23 cellular contexts compared by ENCODE assay signal in genomic region chr7:149831730-149832219, GRCh38.
"Had no signal": no experiment of that assay in that cellular context is flagged by ENCODE, and none has a peak within 500 bp of the region (broad histone marks: within the 10 kb centered on the region; RNA-seq: fewer than 3 reads in every experiment).

No MANE protein-coding gene starts in this region.

- FAIRE-seq: bronchial epithelial cell, kidney had no signal

- H3K36me3 ChIP-seq: heart right ventricle, right atrium auricular region, tibial artery had no signal

- H3K4me1 Mint-ChIP-seq: activated B cell treated with CpG ODN at 0.5 μM for 24 hours; activated CD4-positive, alpha-beta T cell treated with anti-CD3 and anti-CD28 coated beads for 36 hours had no signal

- H3K4me3 ChIP-seq: coronary artery, heart right ventricle, lung, psoas muscle, right atrium auricular region, tibial artery had no signal

- H3K4me3 Mint-ChIP-seq: activated B cell treated with CpG ODN at 0.5 μM for 24 hours; activated CD4-positive, alpha-beta T cell treated with anti-CD3 and anti-CD28 coated beads for 36 hours; activated naive CD4-positive, alpha-beta T cell treated with anti-CD3 and anti-CD28 coated beads for 36 hours; activated naive CD8-positive, alpha-beta T cell treated with anti-CD3 and anti-CD28 coated beads, Interleukin-2, amount 10 ng/mL, durations not matched to agents 7 days and 5 days; activated T-cell treated with anti-CD3 and anti-CD28 coated beads, Interleukin-2, amount 50 U/mL, for 4 hours; naive thymus-derived CD4-positive, alpha-beta T cell; stimulated activated naive CD8-positive, alpha-beta T cell treated with anti-CD3 and anti-CD28 coated beads, Interleukin-15, Interleukin-2, amounts not matched to agents 100 ng/mL and 50 ng/mL, for 24 hours; T-cell had no signal

- H3K27ac Mint-ChIP-seq: activated B cell treated with CpG ODN at 0.5 μM for 24 hours; activated CD4-positive, alpha-beta T cell treated with anti-CD3 and anti-CD28 coated beads for 36 hours; activated naive CD4-positive, alpha-beta T cell treated with anti-CD3 and anti-CD28 coated beads for 36 hours; activated naive CD8-positive, alpha-beta T cell treated with anti-CD3 and anti-CD28 coated beads, Interleukin-2, amount 10 ng/mL, durations not matched to agents 7 days and 5 days; naive thymus-derived CD4-positive, alpha-beta T cell; stimulated activated naive CD8-positive, alpha-beta T cell treated with anti-CD3 and anti-CD28 coated beads, Interleukin-15, Interleukin-2, amounts not matched to agents 100 ng/mL and 50 ng/mL, for 24 hours; T-cell had no signal

- H3K27ac ChIP-seq: coronary artery, heart right ventricle, psoas muscle, right atrium auricular region, tibial artery had no signal

- H3K9me3 ChIP-seq: heart right ventricle, psoas muscle, right atrium auricular region, tibial artery had no signal

- H3K27me3 ChIP-seq: right atrium auricular region had no signal

- DNase-seq: activated B cell treated with CpG ODN at 0.5 μM for 24 hours; activated CD4-positive, alpha-beta T cell treated with anti-CD3 and anti-CD28 coated beads for 36 hours; activated CD4-positive, alpha-beta T cell treated with anti-CD3 and anti-CD28 coated beads, Interleukin-2, amount 50 U/mL, for 4 hours; activated CD8-positive, alpha-beta memory T cell treated with anti-CD3 and anti-CD28 coated beads for 24 hours; activated effector memory CD4-positive, alpha-beta T cell treated with Interleukin-2 at 50 U/mL for 16 hours; activated naive CD4-positive, alpha-beta T cell treated with anti-CD3 and anti-CD28 coated beads for 36 hours; activated naive CD8-positive, alpha-beta T cell treated with anti-CD3 and anti-CD28 coated beads, Interleukin-2, amount 10 ng/mL, durations not matched to agents 7 days and 5 days; activated T-cell treated with anti-CD3 and anti-CD28 coated beads, Interleukin-2, amount 50 U/mL, for 4 hours; amniotic stem cell; heart right ventricle; kidney; naive thymus-derived CD4-positive, alpha-beta T cell; stimulated activated CD4-positive, alpha-beta T cell treated with anti-CD3 and anti-CD28 coated beads, Interleukin-12 subunit alpha, Interleukin-12 subunit beta, amount 100 ng/mL, for 4 hours; stimulated activated CD4-positive, alpha-beta T cell treated with anti-CD3 and anti-CD28 coated beads, Interleukin-4, amount 100 ng/mL, for 4 hours; T-cell; T-helper 9 cell; tibial artery had no signal

- H3K4me1 ChIP-seq: heart right ventricle, psoas muscle, right atrium auricular region, tibial artery had no signal

- H3K9me3 Mint-ChIP-seq: activated B cell treated with CpG ODN at 0.5 μM for 24 hours; activated naive CD4-positive, alpha-beta T cell treated with anti-CD3 and anti-CD28 coated beads for 36 hours; activated naive CD8-positive, alpha-beta T cell treated with anti-CD3 and anti-CD28 coated beads, Interleukin-2, amount 10 ng/mL, durations not matched to agents 7 days and 5 days; activated T-cell treated with anti-CD3 and anti-CD28 coated beads, Interleukin-2, amount 50 U/mL, for 4 hours; stimulated activated naive CD8-positive, alpha-beta T cell treated with anti-CD3 and anti-CD28 coated beads, Interleukin-15, Interleukin-2, amounts not matched to agents 100 ng/mL and 50 ng/mL, for 24 hours; T-cell had no signal

- H3K27me3 Mint-ChIP-seq: stimulated activated naive CD8-positive, alpha-beta T cell treated with anti-CD3 and anti-CD28 coated beads, Interleukin-15, Interleukin-2, amounts not matched to agents 100 ng/mL and 50 ng/mL, for 24 hours had no signal

- H3K36me3 Mint-ChIP-seq: activated naive CD8-positive, alpha-beta T cell treated with anti-CD3 and anti-CD28 coated beads, Interleukin-2, amount 10 ng/mL, durations not matched to agents 7 days and 5 days; naive thymus-derived CD4-positive, alpha-beta T cell; T-cell had no signal
